In the genomic region with DNA sequence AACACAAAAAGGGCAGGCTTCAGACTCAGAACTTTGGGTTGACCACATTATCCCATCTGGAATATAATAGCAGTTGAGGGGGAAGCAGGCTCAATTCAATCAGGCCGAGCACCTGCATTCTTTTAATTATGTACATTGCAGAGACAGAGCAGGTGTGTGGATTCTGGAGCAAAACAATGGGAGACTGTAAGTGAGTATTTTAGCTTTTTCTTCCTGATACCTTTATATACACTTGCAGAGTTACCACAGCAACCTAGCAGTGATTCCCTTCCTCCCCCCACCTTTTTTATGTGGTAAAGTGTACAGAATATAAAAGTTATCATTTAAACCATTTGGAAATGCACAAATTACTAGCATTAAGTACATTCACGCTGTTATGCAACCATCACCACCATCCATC, we compare ENCODE assay signal across 7 cellular contexts. TPM values are rescaled to one million over a fixed set of nuclear protein-coding genes. Genes with fewer than 3 reads are reported as not detected.
"Had no signal": no experiment of that assay in that cellular context is flagged by ENCODE, and none has a peak within 500 bp of the region (broad histone marks: within the 10 kb centered on the region; RNA-seq: fewer than 3 reads in every experiment).

No MANE protein-coding gene starts in this region.

RNA-seq across cellular contexts. Expression of a gene that starts 6.8 kb away (rescaled TPM):
- total RNA-seq: activated B cell treated with CpG ODN at 0.5 μM for 24 hours; activated CD4-positive, alpha-beta T cell treated with anti-CD3 and anti-CD28 coated beads for 36 hours; activated CD4-positive, alpha-beta T cell treated with anti-CD3 and anti-CD28 coated beads, Interleukin-2, amount 10 ng/mL, durations not matched to agents 24 days and 14 days; activated CD8-positive, alpha-beta memory T cell treated with anti-CD3 and anti-CD28 coated beads for 36 hours; activated CD8-positive, alpha-beta T cell treated with anti-CD3 and anti-CD28 coated beads for 36 hours; T-helper 17 cell; WTC11 had no signal
